ENCODE assay signal across 9 cellular contexts in genomic region chr1:179002552-179003345, GRCh38. TPM values are rescaled to one million over a fixed set of nuclear protein-coding genes. Genes with fewer than 3 reads are reported as not detected.
DNase-seq lines count a peak whose midpoint lies in the region; ATAC-seq, FAIRE-seq and TF ChIP-seq lines count a peak whose summit lies in the region.
"Had no signal": no experiment of that assay in that cellular context is flagged by ENCODE, and none has a peak within 500 bp of the region (broad histone marks: within the 10 kb centered on the region; RNA-seq: fewer than 3 reads in every experiment).

No MANE protein-coding gene starts in this region.

- WGBS in heart left ventricle, 4 donors, result 26 to 28% (median 27%) methylated on average over 16 to 20 of the region's 20 CpGs
- WGBS in upper lobe of left lung, 2 donors, result 30 to 39% methylated on average over 13 to 20 of the region's 20 CpGs

- H3K27ac ChIP-seq in SJSA1, result no peak overlapping the region
- H3K27ac ChIP-seq in heart left ventricle, result no peak overlapping the region
- H3K27ac ChIP-seq in upper lobe of left lung, result no peak overlapping the region

- TF ChIP-seq POLR2A in heart left ventricle (IDR thresholded peaks at IDR 0.05), result peak in 1 of 2 donors; percentile 21
- TF ChIP-seq POLR2A in upper lobe of left lung (IDR thresholded peaks at IDR 0.05), result no peak

- no peak for FAIRE-seq in D721Med (lab: Jason Lieb, UNC)
- FAIRE-seq: colon had no signal

- H3K4me1 ChIP-seq in SJSA1 (replicated peaks) (no peaks in the 10 kb centered on the region), heart left ventricle (peaks cover 0 to 8% (median 0%) of the 10 kb centered on the region in 12 donors), upper lobe of left lung (peaks cover 0 to 9% (median 6%) of the 10 kb centered on the region in 4 donors)

- TF ChIP-seq EP300 in upper lobe of left lung (IDR thresholded peaks at IDR 0.05), result no peak

- no peak overlapping the region for H3K4me3 ChIP-seq in SJSA1
- peak overlapping the region in 1 of 12 donors; percentile 4 for H3K4me3 ChIP-seq in heart left ventricle
- no peak overlapping the region for H3K4me3 ChIP-seq in upper lobe of left lung

- no peaks in the 10 kb centered on the region for H3K9me3 ChIP-seq in SJSA1 (replicated peaks)
- H3K9me3 ChIP-seq in heart left ventricle, result no peaks in the 10 kb centered on the region
- H3K9me3 ChIP-seq in upper lobe of left lung, result no peaks in the 10 kb centered on the region

- H3K27me3 ChIP-seq in SJSA1 (replicated peaks) (no peaks in the 10 kb centered on the region), heart left ventricle (no peaks in the 10 kb centered on the region), upper lobe of left lung (no peaks in the 10 kb centered on the region)

- TF ChIP-seq CTCF in D721Med (IDR thresholded peaks at IDR 0.05; ENCODE audit: insufficient read depth, missing control alignments), result peak; percentile 98
- peak; percentile 91 to 98 (median 94) for TF ChIP-seq CTCF in heart left ventricle (IDR thresholded peaks at IDR 0.05)
- TF ChIP-seq CTCF in upper lobe of left lung (IDR thresholded peaks at IDR 0.05), result peak; percentile 86 to 98 (median 92)

- H3K36me3 ChIP-seq in SJSA1 (no peaks in the 10 kb centered on the region), heart left ventricle (no peaks in the 10 kb centered on the region), upper lobe of left lung (no peaks in the 10 kb centered on the region)

- intact Hi-C loops in heart left ventricle (cut with DNase I) (loop anchor here (1.0 to 10.0 kb wide), 15 partner anchors 118 to 698 kb away; partner anchors contain the start of gene ANGPTL1 (in 1 of the 10)), posterior cingulate gyrus (cut with DNase I) (loop anchor here (2.0 to 5.0 kb wide), 3 partner anchors 190 to 470 kb away; no protein-coding TSS in a partner anchor)

- ATAC-seq in GM21515 (IDR thresholded peaks at IDR 0.05; ENCODE audit: unreplicated experiment), result peak; percentile 84
- peak; percentile 60 to 92 (median 84) for ATAC-seq in heart left ventricle
- peak; percentile 76 to 90 for ATAC-seq in upper lobe of left lung (ENCODE audit: low FRiP score in 2 of 2)

- DNase-seq in D721Med (ENCODE audit: insufficient read length, low spot score) (no peak), KG1 (lab: John Stamatoyannopoulos, UW) (peak; percentile 45), SJSA1 (ENCODE audit: low read depth in 1 of 2, low spot score in 2 of 2) (peak; percentile 79 to 82), heart left ventricle (peak; percentile 62 to 87 (median 71)), posterior cingulate gyrus (peak; percentile 33 to 95 (median 76)), upper lobe of left lung (peak; percentile 36 to 53)
- peak; percentile 69 for DNase-seq in activated naive CD4-positive, alpha-beta T cell treated with Interleukin-2 at 50 U/mL for 16 hours

RNA-seq across cellular contexts. Expression of gene FAM20B, which starts 22.9 kb away (rescaled TPM):
- total RNA-seq in SJSA1 (2014; rRNA removed; shearing (Covaris generic)), result 50.7 and 52.6 TPM in 2 replicates
- total RNA-seq in heart left ventricle (10 to 100 TPM; 38.4 to 70.1 (median 58.0) TPM), upper lobe of left lung (10 to 100 TPM in 5 of 6 donors, 1 to 10 TPM in 1; 7.3 to 41.7 (median 24.9) TPM)
- polyA plus RNA-seq in heart left ventricle, result 10 to 100 TPM; 13.8 to 49.2 TPM
